14 cellular contexts compared by ENCODE assay signal in the genomic region with DNA sequence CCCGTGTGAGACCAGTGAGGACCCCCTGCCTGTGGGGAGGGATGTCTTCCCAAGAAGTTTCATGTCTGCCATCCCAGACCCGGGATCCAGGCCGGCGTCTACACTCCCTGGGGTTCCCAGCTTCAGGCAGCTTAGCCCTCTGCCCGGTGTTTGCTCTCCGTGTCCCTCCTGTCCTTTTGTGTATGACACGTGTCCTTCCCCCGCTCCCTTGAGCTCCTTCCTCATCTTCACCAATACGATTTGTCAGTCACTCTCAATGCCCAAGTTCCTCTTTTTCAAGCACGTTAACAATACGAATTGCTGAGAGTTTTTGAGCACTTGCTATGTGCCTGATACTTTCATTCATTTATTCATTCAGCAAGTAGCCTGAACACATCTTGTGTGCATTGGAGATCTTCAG.
DNase-seq lines count a peak whose midpoint lies in the region; ATAC-seq and TF ChIP-seq lines count a peak whose summit lies in the region.
"Had no signal": no experiment of that assay in that cellular context is flagged by ENCODE, and none has a peak within 500 bp of the region (broad histone marks: within the 10 kb centered on the region; RNA-seq: fewer than 3 reads in every experiment).

No MANE protein-coding gene starts in this region.

- H3K4me1 Mint-ChIP-seq in stimulated activated memory B cell treated with anti-CD40 and anti-IgM and Interleukin-4, amounts not matched to agents 10 μg/mL and 1 μg/mL and 100 μg/mL, for 72 hours: peaks cover 18% of the 10 kb centered on the region
- H3K4me1 Mint-ChIP-seq in endodermal cell: peaks cover under 1% of the 10 kb centered on the region

- ATAC-seq in stimulated activated memory B cell treated with anti-CD40 and anti-IgM and Interleukin-4, amounts not matched to agents 10 μg/mL and 1 μg/mL and 100 μg/mL, for 72 hours: peak; percentile 61
- no peak for ATAC-seq in GM18867 (IDR thresholded peaks at IDR 0.05; ENCODE audit: unreplicated experiment)
- ATAC-seq: activated CD8-positive, alpha-beta T cell treated with anti-CD3 and anti-CD28 coated beads for 36 hours had no signal

- H3K9me3 Mint-ChIP-seq in stimulated activated memory B cell treated with anti-CD40 and anti-IgM and Interleukin-4, amounts not matched to agents 10 μg/mL and 1 μg/mL and 100 μg/mL, for 72 hours: no peaks in the 10 kb centered on the region
- H3K9me3 Mint-ChIP-seq in endodermal cell: no peaks in the 10 kb centered on the region
- H3K9me3 Mint-ChIP-seq: activated CD8-positive, alpha-beta T cell treated with anti-CD3 and anti-CD28 coated beads for 36 hours; activated naive CD8-positive, alpha-beta T cell treated with anti-CD3 and anti-CD28 coated beads, Interleukin-2, amount 10 ng/mL, durations not matched to agents 7 days and 5 days had no signal

- TF ChIP-seq POLR2A in esophagus muscularis mucosa (IDR thresholded peaks at IDR 0.05; ENCODE audit: low read depth): no peak

- no peak for TF ChIP-seq CTCF in GM12865 (IDR thresholded peaks at IDR 0.05; ENCODE audit: insufficient read depth, low read depth, low read length, missing control alignments)
- TF ChIP-seq CTCF in esophagus muscularis mucosa (IDR thresholded peaks at IDR 0.05): no peak
- no peak for TF ChIP-seq CTCF in endodermal cell (conservative IDR thresholded peaks at IDR 0.05)

- intact Hi-C loops in esophagus muscularis mucosa (cut with DNase I): no loop called here

- H3K36me3 Mint-ChIP-seq in stimulated activated memory B cell treated with anti-CD40 and anti-IgM and Interleukin-4, amounts not matched to agents 10 μg/mL and 1 μg/mL and 100 μg/mL, for 72 hours: no peaks in the 10 kb centered on the region
- H3K36me3 Mint-ChIP-seq in endodermal cell (ENCODE audit: low read depth): no peaks in the 10 kb centered on the region
- H3K36me3 Mint-ChIP-seq: activated naive CD8-positive, alpha-beta T cell treated with anti-CD3 and anti-CD28 coated beads, Interleukin-2, amount 10 ng/mL, durations not matched to agents 7 days and 5 days had no signal

- no peak for TF ChIP-seq EP300 in esophagus muscularis mucosa (IDR thresholded peaks at IDR 0.05)

- H3K9ac ChIP-seq in endodermal cell (ENCODE audit: extremely low read depth, low read length, poor library complexity, severe bottlenecking): no peak overlapping the region
- H3K9ac ChIP-seq: SK-N-SH had no signal

- peak overlapping the region; percentile 2 for H3K4me3 Mint-ChIP-seq in stimulated activated memory B cell treated with anti-CD40 and anti-IgM and Interleukin-4, amounts not matched to agents 10 μg/mL and 1 μg/mL and 100 μg/mL, for 72 hours
- no peak overlapping the region for H3K4me3 Mint-ChIP-seq in endodermal cell
- H3K4me3 Mint-ChIP-seq: activated CD8-positive, alpha-beta T cell treated with anti-CD3 and anti-CD28 coated beads for 36 hours; activated naive CD8-positive, alpha-beta T cell treated with anti-CD3 and anti-CD28 coated beads, Interleukin-2, amount 10 ng/mL, durations not matched to agents 7 days and 5 days had no signal

- H3K27me3 ChIP-seq in esophagus muscularis mucosa: no peaks in the 10 kb centered on the region
- H3K27me3 ChIP-seq in endodermal cell (ENCODE audit: control insufficient read depth, insufficient read depth, low read length, poor library complexity, severe bottlenecking): no peaks in the 10 kb centered on the region

- H3K4me1 ChIP-seq in esophagus muscularis mucosa: peaks cover 56 to 62% (median 59%) of the 10 kb centered on the region in 4 donors
- no peaks in the 10 kb centered on the region for H3K4me1 ChIP-seq in endodermal cell (ENCODE audit: control insufficient read depth, insufficient read depth, low read length)

- peak overlapping the region; percentile 78 to 88 (median 86) for H3K27ac ChIP-seq in esophagus muscularis mucosa (replicated peaks in 1 of 4)
- H3K27ac ChIP-seq in endodermal cell (ENCODE audit: low read depth, low read length): no peak overlapping the region

- DNase-seq in GM12865 (ENCODE audit: low read depth) (peak; percentile 20), OCI-M1 (lab: John Stamatoyannopoulos, UW) (peak; percentile 82), esophagus muscularis mucosa (ENCODE audit: extremely low spot score) (no peak), endodermal cell (no peak)
- no peak for DNase-seq in activated CD8-positive, alpha-beta memory T cell treated with anti-CD3 and anti-CD28 coated beads for 24 hours
- no peak for DNase-seq in activated CD4-positive, alpha-beta T cell treated with anti-CD3 and anti-CD28 coated beads, Interleukin-2, amount 50 U/mL, for 48 hours
- DNase-seq: activated CD8-positive, alpha-beta T cell treated with anti-CD3 and anti-CD28 coated beads for 36 hours; activated naive CD8-positive, alpha-beta T cell treated with anti-CD3 and anti-CD28 coated beads, Interleukin-2, amount 10 ng/mL, durations not matched to agents 7 days and 5 days; effector memory CD4-positive, alpha-beta T cell; mesendoderm; NCI-H2227 treated with DMSO at 0.1 percent for 48 hours; SK-N-SH had no signal

- H3K36me3 ChIP-seq in esophagus muscularis mucosa (no peaks in the 10 kb centered on the region), endodermal cell (ENCODE audit: control insufficient read depth, insufficient read depth, low read length) (no peaks in the 10 kb centered on the region)

- H3K27me3 Mint-ChIP-seq in stimulated activated memory B cell treated with anti-CD40 and anti-IgM and Interleukin-4, amounts not matched to agents 10 μg/mL and 1 μg/mL and 100 μg/mL, for 72 hours: peaks cover 15% of the 10 kb centered on the region
- no peaks in the 10 kb centered on the region for H3K27me3 Mint-ChIP-seq in endodermal cell (ENCODE audit: insufficient read depth)
- H3K27me3 Mint-ChIP-seq: activated CD8-positive, alpha-beta T cell treated with anti-CD3 and anti-CD28 coated beads for 36 hours had no signal

- peak overlapping the region; percentile 28 for H3K27ac Mint-ChIP-seq in stimulated activated memory B cell treated with anti-CD40 and anti-IgM and Interleukin-4, amounts not matched to agents 10 μg/mL and 1 μg/mL and 100 μg/mL, for 72 hours
- H3K27ac Mint-ChIP-seq in endodermal cell: no peak overlapping the region
- H3K27ac Mint-ChIP-seq: activated CD8-positive, alpha-beta T cell treated with anti-CD3 and anti-CD28 coated beads for 36 hours; activated naive CD8-positive, alpha-beta T cell treated with anti-CD3 and anti-CD28 coated beads, Interleukin-2, amount 10 ng/mL, durations not matched to agents 7 days and 5 days had no signal

- H3K9me3 ChIP-seq in esophagus muscularis mucosa (no peaks in the 10 kb centered on the region), endodermal cell (ENCODE audit: control insufficient read depth, low read length) (no peaks in the 10 kb centered on the region)
- H3K9me3 ChIP-seq: SK-N-SH had no signal

- WGBS in esophagus muscularis mucosa: 87% methylated on average over 10 of the region's 11 CpGs
- WGBS in endodermal cell (ENCODE audit: insufficient coverage in 1 of 2, insufficient read length in 1 of 2), 2 experiments: 73 to 87% methylated on average over 11 of the region's 11 CpGs

- H3K4me3 ChIP-seq in GM12865 (ENCODE audit: low read depth, low read length): no peak overlapping the region
- no peak overlapping the region for H3K4me3 ChIP-seq in esophagus muscularis mucosa
- H3K4me3 ChIP-seq in endodermal cell (ENCODE audit: low read length): no peak overlapping the region

Comparison
In these comparisons a context has a peak if more than half of its experiments do, and no peak if none do; other contexts are left out.
1. DNase-seq: peak in GM12865 (single experiment) and OCI-M1 (single experiment); none in esophagus muscularis mucosa (single experiment), endodermal cell (single experiment), activated CD8-positive, alpha-beta memory T cell treated with anti-CD3 and anti-CD28 coated beads for 24 hours (single experiment) and activated CD4-positive, alpha-beta T cell treated with anti-CD3 and anti-CD28 coated beads, Interleukin-2, amount 50 U/mL, for 48 hours (0 of 2).